ENCODE assay signal across 8 cellular contexts in genomic region chr16:23836404-23837291, GRCh38. TPM values are rescaled to one million over a fixed set of nuclear protein-coding genes. Genes with fewer than 3 reads are reported as not detected.
DNase-seq lines count a peak whose midpoint lies in the region; ATAC-seq and TF ChIP-seq lines count a peak whose summit lies in the region.

No MANE protein-coding gene starts in this region.

- H3K36me3 ChIP-seq in CD8-positive, alpha-beta memory T cell (ENCODE audit: insufficient read depth, low read length) = no peaks in the 10 kb centered on the region
- H3K36me3 ChIP-seq in RWPE2 (ENCODE audit: low read depth) = no peaks in the 10 kb centered on the region
- no peaks in the 10 kb centered on the region for H3K36me3 ChIP-seq in right lobe of liver
- H3K36me3 ChIP-seq in gastrocnemius medialis = no peaks in the 10 kb centered on the region

- intact Hi-C loops in right lobe of liver (cut with DNase I) (no loop called here), gastrocnemius medialis (cut with DNase I; ENCODE audit: low total_unique reads) (no loop called here)

- 1% methylated on average over 19 of the region's 62 CpGs for WGBS in right lobe of liver (ENCODE audit: insufficient coverage, low coverage, low lambda C conversion rate, missing lambda C conversion rate)

- no peaks in the 10 kb centered on the region for H3K9me3 ChIP-seq in CD8-positive, alpha-beta memory T cell (ENCODE audit: low read length)
- H3K9me3 ChIP-seq in RWPE2 (ENCODE audit: severe bottlenecking) = no peaks in the 10 kb centered on the region
- H3K9me3 ChIP-seq in right lobe of liver = no peaks in the 10 kb centered on the region
- no peaks in the 10 kb centered on the region for H3K9me3 ChIP-seq in gastrocnemius medialis

- H3K4me3 Mint-ChIP-seq in CD8-positive, alpha-beta memory T cell = peak overlapping the region; percentile 88 to 100 (median 97)
- peak overlapping the region; percentile 97 for H3K4me3 Mint-ChIP-seq in activated naive CD8-positive, alpha-beta T cell

- DNase-seq in CD8-positive, alpha-beta memory T cell = peak; percentile 44 to 75 (median 58)
- DNase-seq in RWPE2 (ENCODE audit: low spot score) (no peak), right lobe of liver (peak in 2 of 3 donors; percentile 50 to 65), gastrocnemius medialis (no peak)
- DNase-seq in stimulated activated naive CD8-positive, alpha-beta T cell treated with anti-CD3 and anti-CD28 coated beads, Interleukin-15, Interleukin-2, amounts not matched to agents 100 U/mL and 50 U/mL, for 24 hours = peak; percentile 78

- TF ChIP-seq CTCF in RWPE2 (IDR thresholded peaks at IDR 0.05; ENCODE audit: poor library complexity, severe bottlenecking) (no peak), right lobe of liver (IDR thresholded peaks at IDR 0.05) (no peak), gastrocnemius medialis (IDR thresholded peaks at IDR 0.05 in 4 of 5, conservative IDR thresholded peaks at IDR 0.05 in 1 of 5) (no peak)

- peak overlapping the region; percentile 39 to 98 (median 90) for H3K27ac Mint-ChIP-seq in CD8-positive, alpha-beta memory T cell
- H3K27ac Mint-ChIP-seq in activated naive CD8-positive, alpha-beta T cell = peak overlapping the region; percentile 91

- POLR2A ChIA-PET in CD8-positive, alpha-beta memory T cell (lab: Charles Lee) = interaction anchor here (1.0 to 1.1 kb wide), 2 partner anchors 10 kb away, joined by 4 to 13 read pairs; no protein-coding TSS in a partner anchor

- no peaks in the 10 kb centered on the region for H3K9me3 Mint-ChIP-seq in CD8-positive, alpha-beta memory T cell
- H3K9me3 Mint-ChIP-seq in activated naive CD8-positive, alpha-beta T cell (ENCODE audit: low read depth) = no peaks in the 10 kb centered on the region

- H3K27me3 ChIP-seq in CD8-positive, alpha-beta memory T cell (ENCODE audit: insufficient read depth, low read length, poor library complexity, severe bottlenecking) = no peaks in the 10 kb centered on the region
- H3K27me3 ChIP-seq in RWPE2 (ENCODE audit: insufficient read depth, poor library complexity, severe bottlenecking) (peaks cover 41% of the 10 kb centered on the region), right lobe of liver (no peaks in the 10 kb centered on the region), gastrocnemius medialis (peaks cover 19 to 31% (median 28%) of the 10 kb centered on the region in 3 donors)

- H3K27ac ChIP-seq in CD8-positive, alpha-beta memory T cell (ENCODE audit: low read depth, low read length) = peak overlapping the region; percentile 69
- H3K27ac ChIP-seq in RWPE2 (ENCODE audit: poor library complexity, severe bottlenecking) (no peak overlapping the region), right lobe of liver (peak overlapping the region in 1 of 3 donors; percentile 37), gastrocnemius medialis (no peak overlapping the region)

- peaks cover 0 to 24% (median 4%) of the 10 kb centered on the region in 3 donors for H3K36me3 Mint-ChIP-seq in CD8-positive, alpha-beta memory T cell
- H3K36me3 Mint-ChIP-seq in activated naive CD8-positive, alpha-beta T cell = peaks cover 2% of the 10 kb centered on the region

- H3K27me3 Mint-ChIP-seq in CD8-positive, alpha-beta memory T cell = peaks cover 0 to 2% of the 10 kb centered on the region in 2 donors
- no peaks in the 10 kb centered on the region for H3K27me3 Mint-ChIP-seq in activated naive CD8-positive, alpha-beta T cell

- H3K4me3 ChIP-seq in CD8-positive, alpha-beta memory T cell (ENCODE audit: low read length) = peak overlapping the region; percentile 84
- H3K4me3 ChIP-seq in RWPE2 (ENCODE audit: severe bottlenecking) = peak overlapping the region; percentile 19
- peak overlapping the region; percentile 32 to 50 (median 37) for H3K4me3 ChIP-seq in right lobe of liver
- peak overlapping the region in 2 of 4 donors; percentile 13 to 30 for H3K4me3 ChIP-seq in gastrocnemius medialis

- ATAC-seq in GM21737 (IDR thresholded peaks at IDR 0.05; ENCODE audit: unreplicated experiment) (peak; percentile 18), RWPE2 (ENCODE audit: low read depth) (0 out of 3 replicates have a peak, but pooled peaks have one; percentile 9), right lobe of liver (peak; percentile 37 to 48 (median 45)), GM21717 (IDR thresholded peaks at IDR 0.05; ENCODE audit: unreplicated experiment) (no peak), gastrocnemius medialis (no peak)
- peak; percentile 37 for ATAC-seq in stimulated activated naive CD8-positive, alpha-beta T cell treated with anti-CD3 and anti-CD28 coated beads, Interleukin-15, Interleukin-2, amounts not matched to agents 100 U/mL and 50 U/mL, for 24 hours

- H3K4me1 Mint-ChIP-seq in CD8-positive, alpha-beta memory T cell = peaks cover 52 to 61% (median 56%) of the 10 kb centered on the region in 3 donors
- peaks cover 62% of the 10 kb centered on the region for H3K4me1 Mint-ChIP-seq in activated naive CD8-positive, alpha-beta T cell (ENCODE audit: low read depth)

- H3K4me1 ChIP-seq in CD8-positive, alpha-beta memory T cell (ENCODE audit: insufficient read depth, low read length) = peaks cover 67% of the 10 kb centered on the region
- H3K4me1 ChIP-seq in RWPE2 (ENCODE audit: insufficient read depth, poor library complexity, severe bottlenecking) (no peaks in the 10 kb centered on the region), right lobe of liver (no peaks in the 10 kb centered on the region), gastrocnemius medialis (no peaks in the 10 kb centered on the region)

- in situ Hi-C loops in gastrocnemius medialis (cut with MboI; ENCODE audit: low sequenced_read_pairs in 4 of 4) = no loop called here

- CTCF ChIA-PET in CD8-positive, alpha-beta memory T cell (lab: Charles Lee) = interaction anchor here (0.7 to 3.9 kb wide), 12 partner anchors 7 to 174 kb away, joined by 3 to 24 read pairs (median 6); no protein-coding TSS in a partner anchor

- TF ChIP-seq POLR2A in right lobe of liver (IDR thresholded peaks at IDR 0.05) (no peak), gastrocnemius medialis (IDR thresholded peaks at IDR 0.05) (no peak)

RNA-seq across cellular contexts. Expression of gene PRKCB, which starts 0.9 kb away (rescaled TPM):
- 10 to 100 TPM; 96.5 to 98.2 TPM for total RNA-seq in CD8-positive, alpha-beta memory T cell
- polyA plus RNA-seq in CD8-positive, alpha-beta memory T cell = 136 TPM
- total RNA-seq in right lobe of liver = 1 to 10 TPM; 1.7 to 8.1 (median 3.5) TPM
- 1 to 10 TPM in 3 of 4 donors, under 1 TPM in 1; 0.51 to 1.3 (median 1.1) TPM for total RNA-seq in gastrocnemius medialis

Comparison
In these comparisons a context has a peak if more than half of its experiments do, and no peak if none do; other contexts are left out.
1. DNase-seq: peak in CD8-positive, alpha-beta memory T cell (5 of 5), right lobe of liver (2 of 3) and stimulated activated naive CD8-positive, alpha-beta T cell treated with anti-CD3 and anti-CD28 coated beads, Interleukin-15, Interleukin-2, amounts not matched to agents 100 U/mL and 50 U/mL, for 24 hours (single experiment); none in RWPE2 (single experiment) and gastrocnemius medialis (0 of 2).
2. ATAC-seq: peak in GM21737 (single experiment), RWPE2 (single experiment), right lobe of liver (4 of 4) and stimulated activated naive CD8-positive, alpha-beta T cell treated with anti-CD3 and anti-CD28 coated beads, Interleukin-15, Interleukin-2, amounts not matched to agents 100 U/mL and 50 U/mL, for 24 hours (single experiment); none in GM21717 (single experiment) and gastrocnemius medialis (0 of 2).
3. RNA of gene PRKCB, which starts 0.9 kb away (total RNA-seq): 96.5 to 98.2 TPM in CD8-positive, alpha-beta memory T cell; 1.7 to 8.1 TPM in right lobe of liver and 0.51 to 1.3 TPM in gastrocnemius medialis; every median in the first group is over 10 times any median in the second.